Comparison of ENCODE assay signal across 2 cellular contexts in genomic region chr5:67246546-67246945, GRCh38.
TF ChIP-seq lines count a peak whose summit lies in the region.

No MANE protein-coding gene starts in this region.

TF ChIP-seq in SK-N-SH, 30 proteins besides CTCF, POLR2A, EP300 and RAD21 (continued from another document):
- no peak for TF ChIP-seq PBX3 (IDR thresholded peaks at IDR 0.05)
- TF ChIP-seq FOSL2 (IDR thresholded peaks at IDR 0.05; ENCODE audit: borderline replicate concordance, low read depth) = no peak
- TF ChIP-seq POLR2AphosphoS5 (IDR thresholded peaks at IDR 0.05; ENCODE audit: low read depth, low read length) = no peak
- TF ChIP-seq FOXM1 (IDR thresholded peaks at IDR 0.05; ENCODE audit: low read depth) = no peak
- TF ChIP-seq REST (IDR thresholded peaks at IDR 0.05; ENCODE audit: low read depth, low read length) = no peak
- TF ChIP-seq JUND (IDR thresholded peaks at IDR 0.05) = no peak
- no peak for TF ChIP-seq RXRA (IDR thresholded peaks at IDR 0.05; ENCODE audit: borderline replicate concordance, low read depth)
- TF ChIP-seq RCOR1 (IDR thresholded peaks at IDR 0.05; ENCODE audit: low read length) = no peak
- TF ChIP-seq MEF2A (IDR thresholded peaks at IDR 0.05; ENCODE audit: borderline replicate concordance, low read depth) = no peak
- no peak for TF ChIP-seq TCF12 (IDR thresholded peaks at IDR 0.05)
- TF ChIP-seq NFIC (IDR thresholded peaks at IDR 0.05; ENCODE audit: borderline replicate concordance) = no peak
- TF ChIP-seq USF1 (IDR thresholded peaks at IDR 0.05; ENCODE audit: borderline replicate concordance, low read depth) = no peak

TF ChIP-seq in SK-N-SH treated with all-trans-retinoic acid at 6 μM for 48 hours, 23 proteins besides CTCF, POLR2A, EP300 and RAD21 (continued from another document):
- TF ChIP-seq POU6F1 (CRISPR knock-in tag; IDR thresholded peaks at IDR 0.05; ENCODE audit: borderline replicate concordance, low read depth) (no peak), PATZ1 (CRISPR knock-in tag; IDR thresholded peaks at IDR 0.05; ENCODE audit: borderline replicate concordance) (no peak)
